8 cellular contexts compared by ENCODE assay signal in genomic region chr1:19661721-19662228, GRCh38. TPM values are rescaled to one million over a fixed set of nuclear protein-coding genes. Genes with fewer than 3 reads are reported as not detected.
DNase-seq lines count a peak whose midpoint lies in the region; ATAC-seq and TF ChIP-seq lines count a peak whose summit lies in the region.

No MANE protein-coding gene starts in this region.

- peaks cover 4% of the 10 kb centered on the region for H3K4me1 ChIP-seq in endodermal cell (ENCODE audit: control insufficient read depth, insufficient read depth, low read length)

- no peaks in the 10 kb centered on the region for H3K36me3 Mint-ChIP-seq in T-cell
- no peaks in the 10 kb centered on the region for H3K36me3 Mint-ChIP-seq in endodermal cell (ENCODE audit: low read depth)
- no peaks in the 10 kb centered on the region for H3K36me3 Mint-ChIP-seq in progenitor cell of endocrine pancreas (ENCODE audit: insufficient read depth)

- H3K4me1 Mint-ChIP-seq in T-cell (peaks cover 23 to 33% (median 28%) of the 10 kb centered on the region in 3 donors), endodermal cell (peaks cover 14% of the 10 kb centered on the region), progenitor cell of endocrine pancreas (ENCODE audit: low read depth) (peaks cover 5% of the 10 kb centered on the region)

- H3K9ac ChIP-seq in endodermal cell (ENCODE audit: extremely low read depth, low read length, poor library complexity, severe bottlenecking) = no peak overlapping the region

- peak in 2 of 4 experiments; percentile 21 to 24 for ATAC-seq in T-cell (replicated peaks in 1 of 4)
- no peak for ATAC-seq in HG03045 (IDR thresholded peaks at IDR 0.05; ENCODE audit: unreplicated experiment)
- ATAC-seq in HG03521 (IDR thresholded peaks at IDR 0.05; ENCODE audit: unreplicated experiment) = no peak

- H3K9me3 ChIP-seq in endodermal cell (ENCODE audit: control insufficient read depth, low read length) = no peaks in the 10 kb centered on the region
- H3K9me3 ChIP-seq in MG63 = no peaks in the 10 kb centered on the region

- peak overlapping the region in 1 of 2 donors; percentile 67 for H3K27ac Mint-ChIP-seq in T-cell
- no peak overlapping the region for H3K27ac Mint-ChIP-seq in endodermal cell
- no peak overlapping the region for H3K27ac Mint-ChIP-seq in progenitor cell of endocrine pancreas

- no peaks in the 10 kb centered on the region for H3K9me3 Mint-ChIP-seq in T-cell
- H3K9me3 Mint-ChIP-seq in endodermal cell = no peaks in the 10 kb centered on the region
- H3K9me3 Mint-ChIP-seq in progenitor cell of endocrine pancreas (ENCODE audit: low read depth) = no peaks in the 10 kb centered on the region

- TF ChIP-seq CTCF in endodermal cell (conservative IDR thresholded peaks at IDR 0.05) (peak; percentile 88), progenitor cell of endocrine pancreas (IDR thresholded peaks at IDR 0.05; ENCODE audit: unreplicated experiment) (peak; percentile 84)

- no peak overlapping the region for H3K27ac ChIP-seq in endodermal cell (ENCODE audit: low read depth, low read length)

- H3K27me3 ChIP-seq in endodermal cell (ENCODE audit: control insufficient read depth, insufficient read depth, low read length, poor library complexity, severe bottlenecking) = peaks cover 50% of the 10 kb centered on the region
- 0 out of 2 replicates have a peak, but pooled peaks cover 2% of the 10 kb centered on the region for H3K27me3 ChIP-seq in MG63

- WGBS in endodermal cell (ENCODE audit: insufficient coverage in 1 of 2, insufficient read length in 1 of 2), 2 experiments = 13 to 32% methylated on average over 4 to 8 of the region's 9 CpGs

- H3K4me3 ChIP-seq in endodermal cell (ENCODE audit: low read length) (no peak overlapping the region), MG63 (no peak overlapping the region)

- DNase-seq in DMS53 treated with DMSO at 0.1 percent for 48 hours (lab: John Stamatoyannopoulos, UW; ENCODE audit: unreplicated experiment) (peak; percentile 47), HT1080 (ENCODE audit: low read depth) (peak; percentile 36), T-cell (peak in 18 of 34 experiments; percentile 17 to 59 (median 42)), endodermal cell (no peak), progenitor cell of endocrine pancreas (ENCODE audit: low spot score, unreplicated experiment) (no peak), MG63 (no peak)

- H3K36me3 ChIP-seq in endodermal cell (ENCODE audit: control insufficient read depth, insufficient read depth, low read length) (peaks cover 3% of the 10 kb centered on the region), MG63 (no peaks in the 10 kb centered on the region)

- CTCF ChIA-PET in T-cell (lab: Charles Lee) = interaction anchor here (0.6 to 5.0 kb wide), 14 partner anchors 15 to 534 kb away, joined by 3 to 60 read pairs (median 3); no protein-coding TSS in a partner anchor

- POLR2A ChIA-PET in T-cell (lab: Charles Lee) = no interaction called here

- H3K4me3 Mint-ChIP-seq in T-cell (no peak overlapping the region), endodermal cell (no peak overlapping the region), progenitor cell of endocrine pancreas (ENCODE audit: low read depth) (no peak overlapping the region)

- H3K27me3 Mint-ChIP-seq in T-cell = peaks cover 5 to 14% of the 10 kb centered on the region in 2 donors
- peaks cover 50% of the 10 kb centered on the region for H3K27me3 Mint-ChIP-seq in endodermal cell (ENCODE audit: insufficient read depth)
- peaks cover 59% of the 10 kb centered on the region for H3K27me3 Mint-ChIP-seq in progenitor cell of endocrine pancreas

RNA-seq across cellular contexts. Expression of gene HTR6, which starts 2.9 kb away (rescaled TPM):
- total RNA-seq in HT1080 (2014; rRNA removed; shearing (Covaris generic)) = not detected in 2 replicates
- polyA plus RNA-seq in HT1080 (2015; cell fraction: cytosol; rRNA removed) = not detected in 2 replicates
- polyA plus RNA-seq in HT1080 (2015; cell fraction: nucleus; rRNA removed) = 0.06 TPM in 1 of 2 replicates, not detected in the other
- total RNA-seq in T-cell (under 1 TPM; 0.16 to 0.90 (median 0.19) TPM), endodermal cell (under 1 TPM in 1 of 2 donors, not detected in 1; 0.31 TPM), progenitor cell of endocrine pancreas (not detected in 2 replicates)
- 0.18 TPM for polyA plus RNA-seq in endodermal cell (2013, experiment 1 of 2)
- polyA plus RNA-seq in endodermal cell (2013, experiment 2 of 2) = 0.12 TPM
- not detected in 2 replicates for total RNA-seq in MG63 (2014; rRNA removed; shearing (Covaris generic); ENCODE audit: low replicate concordance)

RNA-seq across cellular contexts. Expression of gene NBL1, which starts 17.7 kb away (rescaled TPM):
- 38.9 and 44.7 TPM in 2 replicates for total RNA-seq in HT1080 (2014; rRNA removed; shearing (Covaris generic))
- polyA plus RNA-seq in HT1080 (2015; cell fraction: cytosol; rRNA removed) = 24.9 and 33.6 TPM in 2 replicates
- polyA plus RNA-seq in HT1080 (2015; cell fraction: nucleus; rRNA removed) = 12.7 and 14.4 TPM in 2 replicates
- total RNA-seq in T-cell (10 to 100 TPM; 11.4 to 38.1 (median 13.7) TPM), endodermal cell (10 to 100 TPM; 13.7 to 32.4 TPM), progenitor cell of endocrine pancreas (10.5 and 12.0 TPM in 2 replicates)
- 17.1 TPM for polyA plus RNA-seq in endodermal cell (2013, experiment 1 of 2)
- polyA plus RNA-seq in endodermal cell (2013, experiment 2 of 2) = 17.1 TPM
- 38.0 and 75.9 TPM in 2 replicates for total RNA-seq in MG63 (2014; rRNA removed; shearing (Covaris generic); ENCODE audit: low replicate concordance)

Comparison
In these comparisons a context has a peak if more than half of its experiments do, and no peak if none do; other contexts are left out.
1. DNase-seq: peak in DMS53 treated with DMSO at 0.1 percent for 48 hours (single experiment), HT1080 (single experiment) and T-cell (18 of 34); none in endodermal cell (single experiment), progenitor cell of endocrine pancreas (single experiment) and MG63 (single experiment).